2 cellular contexts compared by ENCODE assay signal in the genomic region with DNA sequence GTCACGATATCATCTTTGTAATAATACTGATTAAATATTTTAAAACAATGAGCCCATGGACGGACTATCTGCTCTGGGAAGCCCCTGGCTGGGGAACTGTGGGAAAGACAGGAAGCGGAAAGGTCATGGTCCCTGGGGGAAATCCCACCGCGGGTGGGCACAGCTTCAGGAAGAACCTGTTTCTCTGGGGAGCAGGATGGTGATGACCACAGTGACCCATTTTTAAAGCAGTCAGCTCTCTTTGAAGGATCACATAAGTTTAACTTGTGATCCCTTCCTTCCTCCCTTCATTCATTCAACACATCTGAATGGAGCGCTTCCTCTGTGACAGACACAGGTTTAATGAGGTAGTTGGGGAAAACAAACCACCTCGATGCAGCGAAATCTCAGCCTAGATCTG.
TF ChIP-seq lines count a peak whose summit lies in the region.

No MANE protein-coding gene starts in this region.

TF ChIP-seq in K562, 482 proteins besides CTCF, POLR2A, EP300 and RAD21:
- TF ChIP-seq RUNX1 (IDR thresholded peaks at IDR 0.05; ENCODE audit: low read depth) = no peak
- no peak for TF ChIP-seq GTF2F1 (IDR thresholded peaks at IDR 0.05; ENCODE audit: low read depth, low read length)
- no peak for TF ChIP-seq IFI16 (CRISPR knock-in tag; IDR thresholded peaks at IDR 0.05)
- no peak for TF ChIP-seq ESRRB (CRISPR knock-in tag; IDR thresholded peaks at IDR 0.05; ENCODE audit: borderline replicate concordance)
- TF ChIP-seq NCOA1 (IDR thresholded peaks at IDR 0.05; ENCODE audit: low read depth) = no peak
- no peak for TF ChIP-seq CGGBP1 (CRISPR knock-in tag; IDR thresholded peaks at IDR 0.05)
- TF ChIP-seq CBFA2T3 (IDR thresholded peaks at IDR 0.05) = no peak

TF ChIP-seq in SK-N-SH, 30 proteins besides CTCF, POLR2A, EP300 and RAD21:
- TF ChIP-seq ELF1 (IDR thresholded peaks at IDR 0.05) (no peak), CHD2 (IDR thresholded peaks at IDR 0.05; ENCODE audit: low read length, partially characterized antibody) (no peak), RXRA (IDR thresholded peaks at IDR 0.05; ENCODE audit: borderline replicate concordance, low read depth) (no peak), REST (IDR thresholded peaks at IDR 0.05; ENCODE audit: low read depth, low read length) (no peak)
- TF ChIP-seq, protein P1, sequence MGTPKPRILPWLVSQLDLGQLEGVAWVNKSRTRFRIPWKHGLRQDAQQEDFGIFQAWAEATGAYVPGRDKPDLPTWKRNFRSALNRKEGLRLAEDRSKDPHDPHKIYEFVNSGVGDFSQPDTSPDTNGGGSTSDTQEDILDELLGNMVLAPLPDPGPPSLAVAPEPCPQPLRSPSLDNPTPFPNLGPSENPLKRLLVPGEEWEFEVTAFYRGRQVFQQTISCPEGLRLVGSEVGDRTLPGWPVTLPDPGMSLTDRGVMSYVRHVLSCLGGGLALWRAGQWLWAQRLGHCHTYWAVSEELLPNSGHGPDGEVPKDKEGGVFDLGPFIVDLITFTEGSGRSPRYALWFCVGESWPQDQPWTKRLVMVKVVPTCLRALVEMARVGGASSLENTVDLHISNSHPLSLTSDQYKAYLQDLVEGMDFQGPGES (IDR thresholded peaks at IDR 0.05; ENCODE audit: low read depth, low read length) = no peak
